24 cellular contexts compared by ENCODE assay signal in genomic region chr13:44380404-44381165, GRCh38. TPM values are rescaled to one million over a fixed set of nuclear protein-coding genes. Genes with fewer than 3 reads are reported as not detected.
A peak's percentile ranks its signal among the peaks of the same experiment; 100 is the strongest.
DNase-seq lines count a peak whose midpoint lies in the region; ATAC-seq and TF ChIP-seq lines count a peak whose summit lies in the region.
"Had no signal": no experiment of that assay in that cellular context is flagged by ENCODE, and none has a peak within 500 bp of the region (broad histone marks: within the 10 kb centered on the region; RNA-seq: fewer than 3 reads in every experiment).

No MANE protein-coding gene starts in this region.

- no peak overlapping the region for H3K18ac ChIP-seq in mesenchymal stem cell (ENCODE audit: low read depth in 1 of 2, low read length in 2 of 2)

- H3K4me2 ChIP-seq in mesenchymal stem cell (ENCODE audit: low read length, poor library complexity, severe bottlenecking), result no peak overlapping the region

- H3K23ac ChIP-seq in mesenchymal stem cell (ENCODE audit: low read length in 2 of 2), result no peak overlapping the region

- in situ Hi-C loops in astrocyte of the spinal cord (cut with HindIII; ENCODE audit: low sequenced_read_pairs), result no loop called here

- H2AFZ ChIP-seq in mesenchymal stem cell (ENCODE audit: low read depth, low read length), result no peak overlapping the region

- H3K4me1 ChIP-seq in mesenchymal stem cell (ENCODE audit: control insufficient read depth, insufficient read depth, low read depth, low read length), result peaks cover 3% of the 10 kb centered on the region
- H3K4me1 ChIP-seq in Peyer's patch, result peaks cover 0 to 15% (median 0%) of the 10 kb centered on the region in 4 donors

- H3K27me3 Mint-ChIP-seq in activated naive CD8-positive, alpha-beta T cell treated with anti-CD3 and anti-CD28 coated beads, Interleukin-2, amount 50 U/mL, for 24 hours, result no peaks in the 10 kb centered on the region
- peaks cover 6% of the 10 kb centered on the region for H3K27me3 Mint-ChIP-seq in activated CD8-positive, alpha-beta T cell treated with anti-CD3 and anti-CD28 coated beads, Interleukin-2, amount 10 ng/mL, durations not matched to agents 7 days and 5 days (ENCODE audit: low read depth)
- H3K27me3 Mint-ChIP-seq: brain had no signal

- H2BK15ac ChIP-seq in mesenchymal stem cell (ENCODE audit: low read depth, poor library complexity, severe bottlenecking), result no peak overlapping the region

- H3K27me3 ChIP-seq in mesenchymal stem cell (ENCODE audit: control insufficient read depth in 1 of 2, insufficient read depth in 1 of 2, low read length in 2 of 2) (no peaks in the 10 kb centered on the region), Peyer's patch (no peaks in the 10 kb centered on the region)
- H3K27me3 ChIP-seq: heart right ventricle, testis had no signal

- no peak overlapping the region for H3K27ac Mint-ChIP-seq in activated naive CD8-positive, alpha-beta T cell treated with anti-CD3 and anti-CD28 coated beads, Interleukin-2, amount 50 U/mL, for 24 hours
- no peak overlapping the region for H3K27ac Mint-ChIP-seq in activated CD8-positive, alpha-beta T cell treated with anti-CD3 and anti-CD28 coated beads, Interleukin-2, amount 10 ng/mL, durations not matched to agents 7 days and 5 days
- H3K27ac Mint-ChIP-seq: activated CD4-positive, alpha-beta T cell treated with anti-CD3 and anti-CD28 coated beads, Interleukin-2, amount 10 ng/mL, durations not matched to agents 7 days and 5 days; activated naive CD8-positive, alpha-beta T cell treated with anti-CD3 and anti-CD28 coated beads, Interleukin-2, amount 10 ng/mL, durations not matched to agents 7 days and 5 days; CD14-positive monocyte; stimulated activated memory B cell treated with anti-CD40 and anti-IgM and Interleukin-4, amounts not matched to agents 10 μg/mL and 1 μg/mL and 100 μg/mL, for 72 hours; T-helper 1 cell treated with Interleukin-12 subunit alpha and Interleukin-12 subunit beta and Interleukin-4 antibody, amounts not matched to agents 30 μg/mL and 1 μg/mL, for 36 hours had no signal

- CTCF ChIA-PET in activated CD8-positive, alpha-beta T cell treated with anti-CD3 and anti-CD28 coated beads, Interleukin-2, amount 10 ng/mL, durations not matched to agents 7 days and 5 days (lab: Charles Lee), result no interaction called here

- no peak overlapping the region for H3K4me3 Mint-ChIP-seq in activated naive CD8-positive, alpha-beta T cell treated with anti-CD3 and anti-CD28 coated beads, Interleukin-2, amount 50 U/mL, for 24 hours
- H3K4me3 Mint-ChIP-seq in activated CD8-positive, alpha-beta T cell treated with anti-CD3 and anti-CD28 coated beads, Interleukin-2, amount 10 ng/mL, durations not matched to agents 7 days and 5 days, result no peak overlapping the region
- H3K4me3 Mint-ChIP-seq: activated CD4-positive, alpha-beta T cell treated with anti-CD3 and anti-CD28 coated beads, Interleukin-2, amount 10 ng/mL, durations not matched to agents 7 days and 5 days; activated naive CD8-positive, alpha-beta T cell treated with anti-CD3 and anti-CD28 coated beads, Interleukin-2, amount 10 ng/mL, durations not matched to agents 7 days and 5 days; brain; CD14-positive monocyte; stimulated activated memory B cell treated with anti-CD40 and anti-IgM and Interleukin-4, amounts not matched to agents 10 μg/mL and 1 μg/mL and 100 μg/mL, for 72 hours; T-helper 1 cell treated with Interleukin-12 subunit alpha and Interleukin-12 subunit beta and Interleukin-4 antibody, amounts not matched to agents 30 μg/mL and 1 μg/mL, for 36 hours had no signal

- no peaks in the 10 kb centered on the region for H3K4me1 Mint-ChIP-seq in activated naive CD8-positive, alpha-beta T cell treated with anti-CD3 and anti-CD28 coated beads, Interleukin-2, amount 50 U/mL, for 24 hours
- H3K4me1 Mint-ChIP-seq in activated CD8-positive, alpha-beta T cell treated with anti-CD3 and anti-CD28 coated beads, Interleukin-2, amount 10 ng/mL, durations not matched to agents 7 days and 5 days (ENCODE audit: low read depth), result no peaks in the 10 kb centered on the region
- H3K4me1 Mint-ChIP-seq: activated CD4-positive, alpha-beta T cell treated with anti-CD3 and anti-CD28 coated beads, Interleukin-2, amount 10 ng/mL, durations not matched to agents 7 days and 5 days; activated naive CD8-positive, alpha-beta T cell treated with anti-CD3 and anti-CD28 coated beads, Interleukin-2, amount 10 ng/mL, durations not matched to agents 7 days and 5 days; CD14-positive monocyte; stimulated activated memory B cell treated with anti-CD40 and anti-IgM and Interleukin-4, amounts not matched to agents 10 μg/mL and 1 μg/mL and 100 μg/mL, for 72 hours had no signal

- POLR2A ChIA-PET in activated CD8-positive, alpha-beta T cell treated with anti-CD3 and anti-CD28 coated beads, Interleukin-2, amount 10 ng/mL, durations not matched to agents 7 days and 5 days (lab: Charles Lee), result no interaction called here

- H2BK120ac ChIP-seq in mesenchymal stem cell (ENCODE audit: low read depth, low read length), result no peak overlapping the region

- peak overlapping the region in 1 of 2 experiments; percentile 63 for H2BK12ac ChIP-seq in mesenchymal stem cell (ENCODE audit: low read length in 2 of 2)

- no peak overlapping the region for H4K91ac ChIP-seq in mesenchymal stem cell (ENCODE audit: low read length)

- H2BK5ac ChIP-seq in mesenchymal stem cell (ENCODE audit: low read depth, low read length, poor library complexity, severe bottlenecking), result no peak overlapping the region

- H3K4ac ChIP-seq in mesenchymal stem cell (ENCODE audit: low read depth in 1 of 2, low read length in 2 of 2), result peak overlapping the region in 1 of 2 experiments; percentile 30

- H3K36me3 Mint-ChIP-seq in activated naive CD8-positive, alpha-beta T cell treated with anti-CD3 and anti-CD28 coated beads, Interleukin-2, amount 50 U/mL, for 24 hours (ENCODE audit: low read depth), result no peaks in the 10 kb centered on the region
- no peaks in the 10 kb centered on the region for H3K36me3 Mint-ChIP-seq in activated CD8-positive, alpha-beta T cell treated with anti-CD3 and anti-CD28 coated beads, Interleukin-2, amount 10 ng/mL, durations not matched to agents 7 days and 5 days (ENCODE audit: low read depth)
- H3K36me3 Mint-ChIP-seq: activated naive CD8-positive, alpha-beta T cell treated with anti-CD3 and anti-CD28 coated beads, Interleukin-2, amount 10 ng/mL, durations not matched to agents 7 days and 5 days; brain; CD14-positive monocyte; stimulated activated memory B cell treated with anti-CD40 and anti-IgM and Interleukin-4, amounts not matched to agents 10 μg/mL and 1 μg/mL and 100 μg/mL, for 72 hours had no signal

- TF ChIP-seq CTCF in astrocyte of the spinal cord (IDR thresholded peaks at IDR 0.05; ENCODE audit: low read depth, low read length) (no peak), Peyer's patch (IDR thresholded peaks at IDR 0.05) (no peak)

- no peak overlapping the region for H3K9ac ChIP-seq in mesenchymal stem cell (ENCODE audit: low read length)

- DNase-seq in EH (ENCODE audit: low read depth) (peak; percentile 78), LHCN-M2 (ENCODE audit: low read depth) (peak; percentile 42), astrocyte of the spinal cord (ENCODE audit: low read depth, low spot score) (peak; percentile 30), mesenchymal stem cell (peak; percentile 38), activated gamma-delta T cell treated with Interleukin-2 at 50 U/mL for 16 hours (no peak), Peyer's patch (no peak)
- no peak for DNase-seq in activated naive CD8-positive, alpha-beta T cell treated with anti-CD3 and anti-CD28 coated beads, Interleukin-2, amount 50 U/mL, for 24 hours
- no peak for DNase-seq in activated CD8-positive, alpha-beta T cell treated with anti-CD3 and anti-CD28 coated beads, Interleukin-2, amount 10 ng/mL, durations not matched to agents 7 days and 5 days
- DNase-seq: activated CD4-positive, alpha-beta T cell treated with anti-CD3 and anti-CD28 coated beads, Interleukin-2, amount 10 ng/mL, durations not matched to agents 7 days and 5 days; activated naive CD8-positive, alpha-beta T cell treated with anti-CD3 and anti-CD28 coated beads, Interleukin-2, amount 10 ng/mL, durations not matched to agents 7 days and 5 days; cortex of kidney; heart right ventricle; Karpas-422; NCI-H1092; NCI-H187 treated with DMSO at 0.1 percent for 48 hours; NCI-H774; OCI-M1; SIG-M5; testis had no signal

- no peaks in the 10 kb centered on the region for H3K79me1 ChIP-seq in mesenchymal stem cell (replicated peaks; ENCODE audit: low read length, poor library complexity, severe bottlenecking)

- peak overlapping the region; percentile 27 for H4K8ac ChIP-seq in mesenchymal stem cell (ENCODE audit: low read length)

- H3K9me3 ChIP-seq in mesenchymal stem cell (ENCODE audit: control insufficient read depth, low read length), result no peaks in the 10 kb centered on the region
- H3K9me3 ChIP-seq in Peyer's patch, result no peaks in the 10 kb centered on the region
- H3K9me3 ChIP-seq: heart right ventricle, testis had no signal

- H3K9me3 Mint-ChIP-seq in activated naive CD8-positive, alpha-beta T cell treated with anti-CD3 and anti-CD28 coated beads, Interleukin-2, amount 50 U/mL, for 24 hours, result no peaks in the 10 kb centered on the region
- H3K9me3 Mint-ChIP-seq in activated CD8-positive, alpha-beta T cell treated with anti-CD3 and anti-CD28 coated beads, Interleukin-2, amount 10 ng/mL, durations not matched to agents 7 days and 5 days (ENCODE audit: insufficient read depth), result no peaks in the 10 kb centered on the region
- H3K9me3 Mint-ChIP-seq: activated CD4-positive, alpha-beta T cell treated with anti-CD3 and anti-CD28 coated beads, Interleukin-2, amount 10 ng/mL, durations not matched to agents 7 days and 5 days; activated naive CD8-positive, alpha-beta T cell treated with anti-CD3 and anti-CD28 coated beads, Interleukin-2, amount 10 ng/mL, durations not matched to agents 7 days and 5 days; brain; CD14-positive monocyte; stimulated activated memory B cell treated with anti-CD40 and anti-IgM and Interleukin-4, amounts not matched to agents 10 μg/mL and 1 μg/mL and 100 μg/mL, for 72 hours; T-helper 1 cell treated with Interleukin-12 subunit alpha and Interleukin-12 subunit beta and Interleukin-4 antibody, amounts not matched to agents 30 μg/mL and 1 μg/mL, for 36 hours had no signal

- peak overlapping the region in 1 of 2 experiments; percentile 83 for H3K14ac ChIP-seq in mesenchymal stem cell (ENCODE audit: low read length in 2 of 2)

- no peak for TF ChIP-seq POLR2A in Peyer's patch (IDR thresholded peaks at IDR 0.05)

- WGBS in mesenchymal stem cell, result 43% methylated on average over 3 of the region's 3 CpGs

- H3K4me3 ChIP-seq in astrocyte of the spinal cord (ENCODE audit: low read depth, low read length), result no peak overlapping the region
- no peak overlapping the region for H3K4me3 ChIP-seq in mesenchymal stem cell (ENCODE audit: insufficient read depth in 1 of 2, low read depth in 1 of 2, low read length in 2 of 2)
- H3K4me3 ChIP-seq in Peyer's patch, result no peak overlapping the region
- H3K4me3 ChIP-seq: heart right ventricle, testis had no signal

- H2AK5ac ChIP-seq in mesenchymal stem cell (ENCODE audit: low read length, severe bottlenecking), result peak overlapping the region; percentile 14

- ATAC-seq in activated naive CD8-positive, alpha-beta T cell treated with anti-CD3 and anti-CD28 coated beads, Interleukin-2, amount 50 U/mL, for 24 hours, result no peak
- ATAC-seq in activated CD8-positive, alpha-beta T cell treated with anti-CD3 and anti-CD28 coated beads, Interleukin-2, amount 10 ng/mL, durations not matched to agents 7 days and 5 days, result no peak
- ATAC-seq: heart right ventricle; stimulated activated memory B cell treated with anti-CD40 and anti-IgM and Interleukin-4, amounts not matched to agents 10 μg/mL and 1 μg/mL and 100 μg/mL, for 72 hours had no signal

- H3K27ac ChIP-seq in mesenchymal stem cell (ENCODE audit: low read length, poor library complexity, severe bottlenecking), result no peak overlapping the region
- H3K27ac ChIP-seq in Peyer's patch, result peak overlapping the region in 2 of 4 donors; percentile 67 to 70
- H3K27ac ChIP-seq: heart right ventricle, testis had no signal

- H3K36me3 ChIP-seq in mesenchymal stem cell (ENCODE audit: control insufficient read depth in 1 of 2, insufficient read depth in 2 of 2, low read depth in 1 of 2, low read length in 2 of 2), result peaks cover 0 to 9% of the 10 kb centered on the region in 2 experiments
- no peaks in the 10 kb centered on the region for H3K36me3 ChIP-seq in Peyer's patch

RNA-seq across cellular contexts. Expression of gene SERP2, which starts 7.0 kb away (rescaled TPM):
- total RNA-seq in LHCN-M2 (2014; rRNA removed) (4.9 and 5.1 TPM in 2 replicates), Peyer's patch (10 to 100 TPM in 1 of 4 donors, 1 to 10 TPM in 3; 3.2 to 12.4 (median 3.5) TPM)
- 11.2 TPM for polyA plus RNA-seq in LHCN-M2 (2012)
- 3.4 TPM for polyA plus RNA-seq in mesenchymal stem cell (2013, experiment 1 of 2)
- 3.5 TPM for polyA plus RNA-seq in mesenchymal stem cell (2013, experiment 2 of 2)
- total RNA-seq in activated CD8-positive, alpha-beta T cell treated with anti-CD3 and anti-CD28 coated beads, Interleukin-2, amount 10 ng/mL, durations not matched to agents 7 days and 5 days, result under 1 TPM; 0.31 to 0.50 TPM
- total RNA-seq: activated CD4-positive, alpha-beta T cell treated with anti-CD3 and anti-CD28 coated beads, Interleukin-2, amount 10 ng/mL, durations not matched to agents 7 days and 5 days; G401 had no signal
- polyA plus RNA-seq: CD14-positive monocyte had no signal

Comparison
In these comparisons a context has a peak if more than half of its experiments do, and no peak if none do; other contexts are left out.
1. DNase-seq: peak in EH (single experiment), LHCN-M2 (single experiment), astrocyte of the spinal cord (single experiment) and mesenchymal stem cell (single experiment); none in activated naive CD8-positive, alpha-beta T cell treated with anti-CD3 and anti-CD28 coated beads, Interleukin-2, amount 50 U/mL, for 24 hours (single experiment), activated gamma-delta T cell treated with Interleukin-2 at 50 U/mL for 16 hours (single experiment), Peyer's patch (0 of 3) and activated CD8-positive, alpha-beta T cell treated with anti-CD3 and anti-CD28 coated beads, Interleukin-2, amount 10 ng/mL, durations not matched to agents 7 days and 5 days (single experiment).